ENCODE assay signal across 10 cellular contexts in genomic region chr1:156897078-156897825, GRCh38. TPM values are rescaled to one million over a fixed set of nuclear protein-coding genes. Genes with fewer than 3 reads are reported as not detected.
DNase-seq lines count a peak whose midpoint lies in the region; ATAC-seq and TF ChIP-seq lines count a peak whose summit lies in the region.
"Had no signal": no experiment of that assay in that cellular context is flagged by ENCODE, and none has a peak within 500 bp of the region (broad histone marks: within the 10 kb centered on the region; RNA-seq: fewer than 3 reads in every experiment).

No MANE protein-coding gene starts in this region.

- peaks cover 49% of the 10 kb centered on the region for H3K27me3 ChIP-seq in neural progenitor cell

- H4K20me1 ChIP-seq in neural progenitor cell (ENCODE audit: low read depth) = peaks cover 6% of the 10 kb centered on the region

- H3K36me3 Mint-ChIP-seq in endothelial cell (ENCODE audit: low read depth, unreplicated experiment) (peaks cover 5% of the 10 kb centered on the region), neural progenitor cell (no peaks in the 10 kb centered on the region)

- H3K4me1 ChIP-seq in neural progenitor cell = peaks cover 17% of the 10 kb centered on the region

- H3K4me3 Mint-ChIP-seq in endothelial cell (ENCODE audit: unreplicated experiment) (peak overlapping the region; percentile 81), neural progenitor cell (no peak overlapping the region)

- no peak overlapping the region for H3K9ac ChIP-seq in neural progenitor cell

- no peak for ATAC-seq in GM18909 (IDR thresholded peaks at IDR 0.05; ENCODE audit: poor library complexity, unreplicated experiment)
- no peak for ATAC-seq in GM21529 (IDR thresholded peaks at IDR 0.05; ENCODE audit: unreplicated experiment)

- H3K9me3 ChIP-seq in neural progenitor cell (ENCODE audit: low read depth) = no peaks in the 10 kb centered on the region

- H3F3A ChIP-seq in neural progenitor cell (ENCODE audit: low read depth) = peaks cover 8% of the 10 kb centered on the region

- H3K9me3 Mint-ChIP-seq in endothelial cell (ENCODE audit: unreplicated experiment) = no peaks in the 10 kb centered on the region
- no peaks in the 10 kb centered on the region for H3K9me3 Mint-ChIP-seq in neural progenitor cell

- no peaks in the 10 kb centered on the region for H3K79me2 ChIP-seq in neural progenitor cell (ENCODE audit: low read depth)

- H3K27me3 Mint-ChIP-seq in endothelial cell (ENCODE audit: unreplicated experiment) (peaks cover 22% of the 10 kb centered on the region), neural progenitor cell (ENCODE audit: insufficient read depth, low read depth) (peaks cover 23% of the 10 kb centered on the region)

- H3K36me3 ChIP-seq in neural progenitor cell = no peaks in the 10 kb centered on the region

- H3K27ac ChIP-seq in neural progenitor cell = no peak overlapping the region

- H3K4me3 ChIP-seq in AG10803 (ENCODE audit: low read length) (no peak overlapping the region), neural progenitor cell (no peak overlapping the region)

- no peak overlapping the region for H2AFZ ChIP-seq in neural progenitor cell (replicated peaks)

- H3K27ac Mint-ChIP-seq in endothelial cell (ENCODE audit: unreplicated experiment) (peak overlapping the region; percentile 97), neural progenitor cell (peak overlapping the region; percentile 69)

- H3K4me2 ChIP-seq in neural progenitor cell = no peak overlapping the region

- H3K4me1 Mint-ChIP-seq in endothelial cell (ENCODE audit: unreplicated experiment) (peaks cover 70% of the 10 kb centered on the region), neural progenitor cell (peaks cover 43% of the 10 kb centered on the region)

- TF ChIP-seq CTCF in AG10803 (conservative IDR thresholded peaks at IDR 0.05; ENCODE audit: low read length) (no peak), endothelial cell (IDR thresholded peaks at IDR 0.05; ENCODE audit: unreplicated experiment) (no peak), neural progenitor cell (IDR thresholded peaks at IDR 0.05) (no peak)

- DNase-seq in AG10803 (ENCODE audit: low read depth) (peak; percentile 70), NCI-H226 (peak; percentile 80), endothelial cell (ENCODE audit: low spot score) (no peak), neural progenitor cell (ENCODE audit: low spot score) (no peak), SIG-M5 (lab: John Stamatoyannopoulos, UW) (no peak)
- no peak for DNase-seq in activated CD8-positive, alpha-beta memory T cell treated with anti-CD3 and anti-CD28 coated beads, Interleukin-2, amount 50 U/mL, for 4 hours
- DNase-seq: activated T-cell treated with anti-CD3 and anti-CD28 coated beads, Interleukin-2, amount 50 U/mL, for 48 hours had no signal

RNA-seq across cellular contexts. Expression of gene PEAR1, which starts 3.7 kb away (rescaled TPM):
- 50.7 TPM for total RNA-seq in endothelial cell (ENCODE audit: unreplicated experiment)
- total RNA-seq in neural progenitor cell (ENCODE audit: low replicate concordance) = 0.06 TPM in 1 of 2 replicates, not detected in the other

RNA-seq across cellular contexts. Expression of gene LRRC71, which starts 23.2 kb away (rescaled TPM):
- total RNA-seq in endothelial cell (ENCODE audit: unreplicated experiment) (0.95 TPM), neural progenitor cell (ENCODE audit: low replicate concordance) (not detected in 2 replicates)
- total RNA-seq: Calu3 had no signal

RNA-seq across cellular contexts. Expression of gene NTRK1, which starts 36.6 kb away (rescaled TPM):
- total RNA-seq in endothelial cell (ENCODE audit: unreplicated experiment) = 0.23 TPM
- 0.15 TPM in 1 of 2 replicates, not detected in the other for total RNA-seq in neural progenitor cell (ENCODE audit: low replicate concordance)
- total RNA-seq: Calu3 had no signal

RNA-seq across cellular contexts. Expression of gene INSRR, which starts 38.3 kb away (rescaled TPM):
- not detected for total RNA-seq in endothelial cell (ENCODE audit: unreplicated experiment)
- not detected in 2 replicates for total RNA-seq in neural progenitor cell (ENCODE audit: low replicate concordance)
- total RNA-seq: Calu3 had no signal

Comparison
In these comparisons a context has a peak if more than half of its experiments do, and no peak if none do; other contexts are left out.
1. DNase-seq: peak in AG10803 (single experiment) and NCI-H226 (single experiment); none in endothelial cell (single experiment), neural progenitor cell (single experiment), SIG-M5 (single experiment) and activated CD8-positive, alpha-beta memory T cell treated with anti-CD3 and anti-CD28 coated beads, Interleukin-2, amount 50 U/mL, for 4 hours (single experiment).
2. RNA of gene PEAR1, which starts 3.7 kb away (total RNA-seq): 50.7 TPM in endothelial cell (single experiment); 0.06 TPM in neural progenitor cell; every median in the first group is over 10 times any median in the second.